12 cellular contexts compared by ENCODE assay signal in genomic region chr12:72673853-72674252, GRCh38.
DNase-seq lines count a peak whose midpoint lies in the region; ATAC-seq and TF ChIP-seq lines count a peak whose summit lies in the region.
"Had no signal": no experiment of that assay in that cellular context is flagged by ENCODE, and none has a peak within 500 bp of the region (broad histone marks: within the 10 kb centered on the region; RNA-seq: fewer than 3 reads in every experiment).

No MANE protein-coding gene starts in this region.

- POLR2A ChIA-PET in GM10248 (lab: Yijun Ruan, JAX) = no interaction called here

- ATAC-seq in GM19328 (IDR thresholded peaks at IDR 0.05; ENCODE audit: unreplicated experiment) = peak; percentile 70
- ATAC-seq in HG02840 (IDR thresholded peaks at IDR 0.05; ENCODE audit: low FRiP score, unreplicated experiment) = peak; percentile 76
- ATAC-seq in HG03571 (IDR thresholded peaks at IDR 0.05; ENCODE audit: unreplicated experiment) = peak; percentile 82
- ATAC-seq in right cardiac atrium = no peak
- ATAC-seq: activated T-cell treated with anti-CD3 and anti-CD28 coated beads, Interleukin-2, amount 50 U/mL, for 4 hours had no signal

- no peak overlapping the region for H3K27ac ChIP-seq in right cardiac atrium (ENCODE audit: low read length)
- H3K27ac ChIP-seq: skin epidermis had no signal

- CTCF ChIA-PET in GM10248 (lab: Yijun Ruan, JAX) = no interaction called here

- peak; percentile 15 for DNase-seq in GM10248 (ENCODE audit: extremely low spot score)
- no peak for DNase-seq in right cardiac atrium
- no peak for DNase-seq in activated gamma-delta T cell treated with Interleukin-2 at 50 U/mL for 16 hours
- DNase-seq in germinal center (ENCODE audit: low spot score) = no peak
- no peak for DNase-seq in AG08396 (ENCODE audit: low spot score)
- DNase-seq: activated CD4-positive, CD25-positive, alpha-beta regulatory T cell; activated T-cell treated with anti-CD3 and anti-CD28 coated beads, Interleukin-2, amount 50 U/mL, for 4 hours; NCI-H524 treated with DMSO at 0.1 percent for 48 hours had no signal

- no peak overlapping the region for H3K4me3 ChIP-seq in right cardiac atrium (ENCODE audit: low read length)
- H3K4me3 ChIP-seq: skin epidermis had no signal

- WGBS in right cardiac atrium = 68% methylated on average over 4 of the region's 4 CpGs

- H3K27me3 ChIP-seq in right cardiac atrium (ENCODE audit: control insufficient read depth, insufficient read depth) = no peaks in the 10 kb centered on the region

- no peaks in the 10 kb centered on the region for H3K4me1 ChIP-seq in right cardiac atrium (ENCODE audit: control insufficient read depth, insufficient read depth, low read length)

- intact Hi-C loops in right cardiac atrium (cut with DNase I) = no loop called here

- no peak for TF ChIP-seq CTCF in GM10248 (IDR thresholded peaks at IDR 0.05; ENCODE audit: control extremely low read depth, extremely low read depth, low read depth, missing control alignments)

- no peaks in the 10 kb centered on the region for H3K9me3 ChIP-seq in right cardiac atrium (ENCODE audit: control insufficient read depth, low read length)

Comparison
In these comparisons a context has a peak if more than half of its experiments do, and no peak if none do; other contexts are left out.
1. ATAC-seq: peak in GM19328 (single experiment), HG02840 (single experiment) and HG03571 (single experiment); none in right cardiac atrium (0 of 2).